24 cellular contexts compared by ENCODE assay signal in the genomic region with DNA sequence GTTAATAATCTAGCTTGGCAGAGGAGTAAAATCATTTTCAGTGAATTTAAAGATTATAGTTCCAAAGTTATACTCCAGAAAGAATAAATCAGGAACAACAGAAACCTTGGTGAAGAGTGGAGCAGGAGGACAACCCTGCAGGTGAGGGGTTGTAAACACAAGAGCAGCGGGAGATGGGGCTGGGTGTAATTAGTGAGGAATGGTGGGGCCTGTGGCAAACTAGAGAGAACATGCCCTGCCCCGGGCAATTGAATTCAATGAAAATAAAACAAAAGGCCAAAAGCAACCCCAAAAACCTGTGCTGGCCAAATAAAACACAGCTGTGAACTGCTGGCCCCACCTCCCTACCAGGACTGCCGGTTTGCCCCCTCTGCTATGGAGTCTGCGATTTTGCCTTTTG.
DNase-seq lines count a peak whose midpoint lies in the region; TF ChIP-seq lines count a peak whose summit lies in the region.
"Had no signal": no experiment of that assay in that cellular context is flagged by ENCODE, and none has a peak within 500 bp of the region (broad histone marks: within the 10 kb centered on the region; RNA-seq: fewer than 3 reads in every experiment).

No MANE protein-coding gene starts in this region.

- no peak overlapping the region for H2BK5ac ChIP-seq in H9 (ENCODE audit: insufficient read length, low read length)

- TF ChIP-seq CTCF in H9 (conservative IDR thresholded peaks at IDR 0.05) (peak; percentile 32), mesothelial cell of epicardium (IDR thresholded peaks at IDR 0.05; ENCODE audit: unreplicated experiment) (no peak)

- no peak overlapping the region for H3K4ac ChIP-seq in H9 (ENCODE audit: low read depth, low read length)

- H2BK12ac ChIP-seq in H9 (ENCODE audit: insufficient read length, low read depth, low read length), result no peak overlapping the region

- no peaks in the 10 kb centered on the region for H3K79me1 ChIP-seq in H9 (ENCODE audit: insufficient read depth, low read depth, low read length, poor library complexity, severe bottlenecking)

- H2BK120ac ChIP-seq in H9 (ENCODE audit: low read depth, low read length, poor library complexity, severe bottlenecking), result no peak overlapping the region

- H3K27ac ChIP-seq in CD4-positive, alpha-beta memory T cell (ENCODE audit: low read depth, low read length), result no peak overlapping the region
- H3K27ac ChIP-seq in H9 (ENCODE audit: insufficient read length, low read depth, low read length), result no peak overlapping the region
- H3K27ac ChIP-seq: coronary artery, left ventricle myocardium inferior, PC-9, tibial artery had no signal

- no peak overlapping the region for H2BK20ac ChIP-seq in H9 (ENCODE audit: low read depth, low read length, poor library complexity, severe bottlenecking)

- no peaks in the 10 kb centered on the region for H3K27me3 Mint-ChIP-seq in CD4-positive, alpha-beta memory T cell
- H3K27me3 Mint-ChIP-seq in H9 (ENCODE audit: low read depth), result no peaks in the 10 kb centered on the region
- H3K27me3 Mint-ChIP-seq in mesothelial cell of epicardium (ENCODE audit: low read depth), result no peaks in the 10 kb centered on the region
- H3K27me3 Mint-ChIP-seq: activated B cell treated with CpG ODN at 0.5 μM for 24 hours, progenitor cell of endocrine pancreas had no signal

- CTCF ChIA-PET in CD4-positive, alpha-beta memory T cell (lab: Charles Lee; ENCODE audit: partially characterized antibody), result interaction anchor here (0.7 to 1.5 kb wide), 3 partner anchors 15 to 72 kb away, joined by 3 read pairs; no protein-coding TSS in a partner anchor

- H4K91ac ChIP-seq in H9 (ENCODE audit: insufficient read length, low read depth, low read length), result no peak overlapping the region

- no peaks in the 10 kb centered on the region for H3K23me2 ChIP-seq in H9 (ENCODE audit: insufficient read length, low read depth, low read length, poor library complexity, severe bottlenecking)

- no peak overlapping the region for H2AFZ ChIP-seq in H9 (ENCODE audit: low read length)
- H2AFZ ChIP-seq: PC-9 had no signal

- H3K27me3 ChIP-seq in CD4-positive, alpha-beta memory T cell (ENCODE audit: insufficient read depth, low read length), result no peaks in the 10 kb centered on the region
- no peaks in the 10 kb centered on the region for H3K27me3 ChIP-seq in H9 (ENCODE audit: insufficient read depth, low read length)
- H3K27me3 ChIP-seq: tibial artery had no signal

- H3K27ac Mint-ChIP-seq in CD4-positive, alpha-beta memory T cell, result peak overlapping the region in 5 of 7 donors; percentile 26 to 65 (median 60)
- H3K27ac Mint-ChIP-seq in H9, result no peak overlapping the region
- H3K27ac Mint-ChIP-seq in mesothelial cell of epicardium, result peak overlapping the region; percentile 56
- H3K27ac Mint-ChIP-seq: activated B cell treated with CpG ODN at 0.5 μM for 24 hours, progenitor cell of endocrine pancreas had no signal

- no peak overlapping the region for H3K14ac ChIP-seq in H9 (ENCODE audit: insufficient read depth, low read length)

- no peak overlapping the region for H3K4me3 Mint-ChIP-seq in CD4-positive, alpha-beta memory T cell
- H3K4me3 Mint-ChIP-seq in H9 (no peak overlapping the region), mesothelial cell of epicardium (no peak overlapping the region)
- H3K4me3 Mint-ChIP-seq: activated B cell treated with CpG ODN at 0.5 μM for 24 hours; activated T-cell treated with anti-CD3 and anti-CD28 coated beads, Interleukin-2, amount 50 U/mL, for 4 hours had no signal

- peaks cover 81 to 83% of the 10 kb centered on the region in 2 donors for H3K36me3 Mint-ChIP-seq in CD4-positive, alpha-beta memory T cell
- peaks cover 1 to 12% (median 2%) of the 10 kb centered on the region in 3 experiments; a peak in 5 of 7 replicates for H3K36me3 Mint-ChIP-seq in H9 (ENCODE audit: insufficient read depth in 1 of 3, low read depth in 3 of 3)
- no peaks in the 10 kb centered on the region for H3K36me3 Mint-ChIP-seq in mesothelial cell of epicardium

- H3K4me1 Mint-ChIP-seq in CD4-positive, alpha-beta memory T cell, result peaks cover 16 to 62% (median 31%) of the 10 kb centered on the region in 4 donors
- peaks cover 41 to 47% of the 10 kb centered on the region in 2 experiments for H3K4me1 Mint-ChIP-seq in H9
- peaks cover 21% of the 10 kb centered on the region for H3K4me1 Mint-ChIP-seq in mesothelial cell of epicardium
- H3K4me1 Mint-ChIP-seq: activated B cell treated with CpG ODN at 0.5 μM for 24 hours had no signal

- no peaks in the 10 kb centered on the region for H4K20me1 ChIP-seq in H9 (ENCODE audit: control insufficient read depth, insufficient read depth, insufficient read length)

- intact Hi-C loops in CD4-positive, alpha-beta memory T cell (cut with micrococcal nuclease), result no loop called here

- H3K36me3 ChIP-seq in CD4-positive, alpha-beta memory T cell (ENCODE audit: insufficient read depth, low read length), result peaks cover 4% of the 10 kb centered on the region

- no peaks in the 10 kb centered on the region for H3K4me1 ChIP-seq in CD4-positive, alpha-beta memory T cell (ENCODE audit: insufficient read depth, low read length)
- no peaks in the 10 kb centered on the region for H3K4me1 ChIP-seq in H9 (ENCODE audit: insufficient read depth, low read length)

- H3K9ac ChIP-seq in H9 (ENCODE audit: extremely low read depth, insufficient read length, low read length), result no peak overlapping the region

- POLR2A ChIA-PET in CD4-positive, alpha-beta memory T cell (lab: Charles Lee; ENCODE audit: partially characterized antibody), result no interaction called here

- H3K18ac ChIP-seq in H9 (ENCODE audit: insufficient read length, low read depth, low read length), result no peak overlapping the region

- no peak overlapping the region for H3T11ph ChIP-seq in H9 (ENCODE audit: low read length)

- H3K9me3 ChIP-seq in CD4-positive, alpha-beta memory T cell (ENCODE audit: control insufficient read depth in 1 of 2, low read length in 2 of 2), result no peaks in the 10 kb centered on the region
- no peaks in the 10 kb centered on the region for H3K9me3 ChIP-seq in H9 (ENCODE audit: control insufficient read depth, low read depth, low read length)
- H3K9me3 ChIP-seq: left ventricle myocardium inferior, tibial artery had no signal

- H4K5ac ChIP-seq in H9 (ENCODE audit: insufficient read length, low read depth, low read length), result no peak overlapping the region

- no peak overlapping the region for H3K56ac ChIP-seq in H9 (ENCODE audit: insufficient read length, low read depth, low read length)

- DNase-seq in CD4-positive, alpha-beta memory T cell, result no peak
- DNase-seq in H9 (no peak), astrocyte of the hippocampus (ENCODE audit: low read depth, low spot score) (peak; percentile 12), mesothelial cell of epicardium (ENCODE audit: low spot score in 2 of 2, unreplicated experiment in 2 of 2) (no peak), A172 (ENCODE audit: low spot score) (no peak), DMS153 treated with DMSO at 0.1 percent for 48 hours (lab: John Stamatoyannopoulos, UW; ENCODE audit: unreplicated experiment) (no peak), NCI-H774 (lab: John Stamatoyannopoulos, UW) (no peak)
- DNase-seq: activated B cell treated with CpG ODN at 0.5 μM for 24 hours; activated gamma-delta T cell; activated T-cell treated with anti-CD3 and anti-CD28 coated beads, Interleukin-2, amount 50 U/mL, for 4 hours; Calu3; effector CD8-positive, alpha-beta T cell; H7; islet precursor cell; left ventricle myocardium inferior; NCI-H187 treated with DMSO at 0.1 percent for 48 hours; NCI-H524 treated with DMSO at 0.1 percent for 48 hours; PC-9; SHP77; stimulated activated CD4-positive, alpha-beta T cell treated with anti-CD3 and anti-CD28 coated beads, Interleukin-4, amount 100 ng/mL, for 24 hours; tibial artery had no signal

- H3K23ac ChIP-seq in H9 (ENCODE audit: insufficient read length, low read depth, low read length), result no peak overlapping the region

- no peak overlapping the region for H4K8ac ChIP-seq in H9 (replicated peaks; ENCODE audit: insufficient read length, low read depth, low read length)

- H3K9me3 Mint-ChIP-seq in CD4-positive, alpha-beta memory T cell, result no peaks in the 10 kb centered on the region
- H3K9me3 Mint-ChIP-seq in H9, result peaks cover 0 to 6% of the 10 kb centered on the region in 2 experiments; a peak in 3 of 5 replicates
- peaks cover 9% of the 10 kb centered on the region for H3K9me3 Mint-ChIP-seq in mesothelial cell of epicardium
- H3K9me3 Mint-ChIP-seq: activated B cell treated with CpG ODN at 0.5 μM for 24 hours; activated T-cell treated with anti-CD3 and anti-CD28 coated beads, Interleukin-2, amount 50 U/mL, for 4 hours had no signal

- no peak overlapping the region for H2BK15ac ChIP-seq in H9 (ENCODE audit: low read depth, low read length)

- H3K4me2 ChIP-seq in H9 (ENCODE audit: insufficient read depth, insufficient read length, low read length), result no peak overlapping the region
- H3K4me2 ChIP-seq: PC-9 had no signal

- H3K4me3 ChIP-seq in CD4-positive, alpha-beta memory T cell (ENCODE audit: low read length in 2 of 2), result no peak overlapping the region
- H3K4me3 ChIP-seq: coronary artery, K562, left ventricle myocardium inferior, PC-9, tibial artery had no signal

- no peaks in the 10 kb centered on the region for H3K79me2 ChIP-seq in H9 (ENCODE audit: insufficient read depth, low read length)

- H2AK5ac ChIP-seq in H9 (ENCODE audit: insufficient read length, low read length), result no peak overlapping the region

- WGBS in H9 (ENCODE audit: extremely low coverage, insufficient read length, low lambda C conversion rate), result no CpG with 5 or more reads among the region's 4 CpGs

Comparison
In these comparisons a context has a peak if more than half of its experiments do, and no peak if none do; other contexts are left out.
1. H3K27ac Mint-ChIP-seq: peak in CD4-positive, alpha-beta memory T cell (5 of 7) and mesothelial cell of epicardium (single experiment); none in H9 (0 of 3).